In the genomic region with DNA sequence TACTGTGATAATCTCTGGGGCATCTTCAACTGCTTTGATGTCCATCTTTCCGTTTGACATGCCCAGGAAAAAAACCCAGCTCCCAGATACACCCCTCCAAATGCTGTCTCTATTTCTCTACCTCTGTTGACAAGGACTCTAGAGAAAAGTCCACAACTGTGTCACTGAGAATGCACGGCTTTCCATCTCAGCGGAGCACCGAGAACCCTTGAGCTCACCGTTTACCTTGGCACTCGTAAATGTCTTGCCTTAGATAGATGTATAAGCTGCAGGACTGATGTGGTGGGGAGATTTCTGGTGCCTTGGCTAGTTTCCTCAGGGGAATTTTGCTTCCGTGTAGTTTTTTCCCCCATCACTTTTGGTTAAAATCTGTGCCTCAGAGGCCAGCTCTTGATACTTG, we compare ENCODE assay signal across 2 cellular contexts.
"Had no signal": no experiment of that assay in that cellular context is flagged by ENCODE, and none has a peak within 500 bp of the region (broad histone marks: within the 10 kb centered on the region; RNA-seq: fewer than 3 reads in every experiment).

No MANE protein-coding gene starts in this region.

- H3K4me3 ChIP-seq: GM12878 had no signal

- DNase-seq: GF-D8 had no signal
